In the genomic region with DNA sequence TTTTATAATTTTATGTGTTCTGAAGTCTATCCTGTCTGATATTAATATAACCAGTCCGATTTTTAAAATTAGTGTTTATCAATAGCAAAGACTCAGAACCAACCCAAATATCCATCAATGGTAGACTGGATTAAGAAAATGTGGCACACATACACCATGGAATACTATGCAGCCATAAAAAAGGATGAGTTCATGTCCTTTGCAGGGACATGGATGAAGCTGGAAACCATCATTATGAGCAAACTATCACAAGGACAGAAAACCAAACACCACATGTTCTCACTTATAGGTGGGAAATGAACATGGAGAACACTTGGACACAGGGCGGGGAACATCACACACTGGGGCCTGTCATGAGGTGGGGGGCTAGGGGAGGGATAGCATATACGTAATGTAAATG, we compare ENCODE assay signal across 1 cellular context. TPM values are rescaled to one million over a fixed set of nuclear protein-coding genes. Genes with fewer than 3 reads are reported as not detected.
"Had no signal": no experiment of that assay in that cellular context is flagged by ENCODE, and none has a peak within 500 bp of the region (broad histone marks: within the 10 kb centered on the region; RNA-seq: fewer than 3 reads in every experiment).

No MANE protein-coding gene starts in this region.

RNA-seq across cellular contexts. Expression of gene ADGRD1, which starts 16.2 kb away (rescaled TPM):
- total RNA-seq: activated CD8-positive, alpha-beta T cell treated with anti-CD3 and anti-CD28 coated beads, Interleukin-2, amount 10 ng/mL, durations not matched to agents 7 days and 5 days had no signal
